In the genomic region with DNA sequence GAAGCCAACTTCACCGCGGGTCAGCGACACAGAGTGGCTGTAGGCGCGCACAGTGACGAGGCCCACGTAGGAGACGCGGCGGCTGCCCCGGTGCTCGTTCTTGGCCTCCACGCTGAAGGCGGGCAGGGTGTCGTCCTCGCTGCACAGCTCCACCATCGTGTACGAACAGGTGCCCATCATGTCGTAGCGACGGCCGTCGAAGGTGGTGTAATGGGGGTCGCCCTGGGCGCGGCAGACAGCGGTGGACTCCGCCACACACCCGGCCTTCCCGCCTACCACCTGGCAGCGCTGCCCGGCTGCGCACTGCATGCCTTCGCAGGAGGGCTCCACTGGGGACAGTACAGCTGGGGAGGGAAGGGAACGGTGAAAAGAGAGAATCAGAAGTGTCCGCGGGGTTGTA, we compare ENCODE assay signal across 23 cellular contexts. TPM values are rescaled to one million over a fixed set of nuclear protein-coding genes. Genes with fewer than 3 reads are reported as not detected.
"Had no signal": no experiment of that assay in that cellular context is flagged by ENCODE, and none has a peak within 500 bp of the region (broad histone marks: within the 10 kb centered on the region; RNA-seq: fewer than 3 reads in every experiment).

No MANE protein-coding gene starts in this region.

- H3K36me3 ChIP-seq: ascending aorta, cardiac muscle cell, gastrocnemius medialis had no signal

- H3K27me3 ChIP-seq: ascending aorta, cardiac muscle cell, gastrocnemius medialis had no signal

- H3K27ac ChIP-seq: ascending aorta, cardiac muscle cell, gastrocnemius medialis had no signal

- H3K36me3 Mint-ChIP-seq: activated naive CD4-positive, alpha-beta T cell treated with anti-CD3 and anti-CD28 coated beads, Interleukin-2, amount 10 ng/mL, durations not matched to agents 7 days and 5 days; brain had no signal

- H3K4me3 ChIP-seq: ascending aorta, cardiac muscle cell, gastrocnemius medialis had no signal

- H3K4me1 ChIP-seq: ascending aorta, gastrocnemius medialis had no signal

- ATAC-seq: gastrocnemius medialis; left cardiac atrium; naive thymus-derived CD4-positive, alpha-beta T cell; right cardiac atrium; T-helper 17 cell had no signal

- H3K4me1 Mint-ChIP-seq: activated naive CD4-positive, alpha-beta T cell treated with anti-CD3 and anti-CD28 coated beads, Interleukin-2, amount 10 ng/mL, durations not matched to agents 7 days and 5 days; activated naive CD8-positive, alpha-beta T cell treated with anti-CD3 and anti-CD28 coated beads, Interleukin-2, amount 10 ng/mL, durations not matched to agents 7 days and 5 days; brain had no signal

- H3K4me3 Mint-ChIP-seq: activated CD4-positive, alpha-beta memory T cell treated with anti-CD3 and anti-CD28 coated beads for 36 hours; activated CD4-positive, alpha-beta T cell treated with anti-CD3 and anti-CD28 coated beads, Interleukin-2, amount 10 ng/mL, durations not matched to agents 24 days and 14 days; activated naive CD4-positive, alpha-beta T cell treated with anti-CD3 and anti-CD28 coated beads, Interleukin-2, amount 10 ng/mL, durations not matched to agents 7 days and 5 days; activated naive CD8-positive, alpha-beta T cell treated with anti-CD3 and anti-CD28 coated beads, Interleukin-2, amount 10 ng/mL, durations not matched to agents 7 days and 5 days; activated T-helper 1 cell treated with anti-CD3 and anti-CD28 coated beads, Interleukin-12 subunit alpha, Interleukin-12 subunit beta, Interleukin-2, Interleukin-4 antibody, amounts not matched to agents 30 ng/mL and 10 ng/mL and 1 ng/mL, durations not matched to agents 14 hours and 24 hours and 36 hours; brain; naive thymus-derived CD4-positive, alpha-beta T cell; stimulated activated naive CD8-positive, alpha-beta T cell treated with anti-CD3 and anti-CD28 coated beads, Interleukin-15, Interleukin-2, amounts not matched to agents 100 ng/mL and 50 ng/mL, for 24 hours; T-helper 17 cell had no signal

- H3K4me2 ChIP-seq: SK-N-SH had no signal

- H3K27ac Mint-ChIP-seq: activated CD4-positive, alpha-beta memory T cell treated with anti-CD3 and anti-CD28 coated beads for 36 hours; activated CD4-positive, alpha-beta T cell treated with anti-CD3 and anti-CD28 coated beads, Interleukin-2, amount 10 ng/mL, durations not matched to agents 24 days and 14 days; activated naive CD4-positive, alpha-beta T cell treated with anti-CD3 and anti-CD28 coated beads, Interleukin-2, amount 10 ng/mL, durations not matched to agents 7 days and 5 days; activated T-helper 1 cell treated with anti-CD3 and anti-CD28 coated beads, Interleukin-12 subunit alpha, Interleukin-12 subunit beta, Interleukin-2, Interleukin-4 antibody, amounts not matched to agents 30 ng/mL and 10 ng/mL and 1 ng/mL, durations not matched to agents 14 hours and 24 hours and 36 hours; brain; stimulated activated naive CD8-positive, alpha-beta T cell treated with anti-CD3 and anti-CD28 coated beads, Interleukin-15, Interleukin-2, amounts not matched to agents 100 ng/mL and 50 ng/mL, for 24 hours; T-helper 17 cell had no signal

- H3K9ac ChIP-seq: SK-N-SH had no signal

- H3K9me3 Mint-ChIP-seq: activated CD4-positive, alpha-beta memory T cell treated with anti-CD3 and anti-CD28 coated beads for 36 hours; activated CD4-positive, alpha-beta T cell treated with anti-CD3 and anti-CD28 coated beads, Interleukin-2, amount 10 ng/mL, durations not matched to agents 24 days and 14 days; activated naive CD4-positive, alpha-beta T cell treated with anti-CD3 and anti-CD28 coated beads, Interleukin-2, amount 10 ng/mL, durations not matched to agents 7 days and 5 days; activated T-helper 1 cell treated with anti-CD3 and anti-CD28 coated beads, Interleukin-12 subunit alpha, Interleukin-12 subunit beta, Interleukin-2, Interleukin-4 antibody, amounts not matched to agents 30 ng/mL and 10 ng/mL and 1 ng/mL, durations not matched to agents 14 hours and 24 hours and 36 hours; brain; naive thymus-derived CD4-positive, alpha-beta T cell; stimulated activated naive CD8-positive, alpha-beta T cell treated with anti-CD3 and anti-CD28 coated beads, Interleukin-15, Interleukin-2, amounts not matched to agents 100 ng/mL and 50 ng/mL, for 24 hours had no signal

- DNase-seq: activated CD4-positive, alpha-beta memory T cell treated with anti-CD3 and anti-CD28 coated beads for 36 hours; activated CD4-positive, alpha-beta T cell treated with anti-CD3 and anti-CD28 coated beads, Interleukin-2, amount 10 ng/mL, durations not matched to agents 24 days and 14 days; activated CD4-positive, CD25-positive, alpha-beta regulatory T cell treated with anti-CD3 and anti-CD28 coated beads, Interleukin-2, amount 50 U/mL, for 72 hours; activated effector memory CD4-positive, alpha-beta T cell treated with anti-CD3 and anti-CD28 coated beads, Interleukin-2, amount 50 U/mL, for 16 hours; activated naive CD4-positive, alpha-beta T cell treated with anti-CD3 and anti-CD28 coated beads, Interleukin-2, amount 10 ng/mL, durations not matched to agents 7 days and 5 days; gastrocnemius medialis; glutamatergic neuron; left cardiac atrium; midbrain; nucleus accumbens; right cardiac atrium; SK-N-SH; stimulated activated CD4-positive, alpha-beta T cell treated with anti-CD3 and anti-CD28 coated beads, Interleukin-2, amount 100 ng/mL, for 48 hours; substantia nigra; T-helper 17 cell; T1000 had no signal

- H3K9me3 ChIP-seq: gastrocnemius medialis, SK-N-SH had no signal

- H3K27me3 Mint-ChIP-seq: activated CD4-positive, alpha-beta memory T cell treated with anti-CD3 and anti-CD28 coated beads for 36 hours; activated CD4-positive, alpha-beta T cell treated with anti-CD3 and anti-CD28 coated beads, Interleukin-2, amount 10 ng/mL, durations not matched to agents 24 days and 14 days; activated naive CD8-positive, alpha-beta T cell treated with anti-CD3 and anti-CD28 coated beads, Interleukin-2, amount 10 ng/mL, durations not matched to agents 7 days and 5 days; naive thymus-derived CD4-positive, alpha-beta T cell; stimulated activated naive CD8-positive, alpha-beta T cell treated with anti-CD3 and anti-CD28 coated beads, Interleukin-15, Interleukin-2, amounts not matched to agents 100 ng/mL and 50 ng/mL, for 24 hours; T-helper 17 cell had no signal

RNA-seq across cellular contexts. Expression of gene FCGBP, which starts 10.0 kb away (rescaled TPM):
- polyA plus RNA-seq: cardiac muscle cell had no signal
